ENCODE assay signal across 13 cellular contexts in genomic region chr7:102860351-102860811, GRCh38.
DNase-seq lines count a peak whose midpoint lies in the region; ATAC-seq and TF ChIP-seq lines count a peak whose summit lies in the region.
"Had no signal": no experiment of that assay in that cellular context is flagged by ENCODE, and none has a peak within 500 bp of the region (broad histone marks: within the 10 kb centered on the region; RNA-seq: fewer than 3 reads in every experiment).

No MANE protein-coding gene starts in this region.

- no peak overlapping the region for H3K9ac ChIP-seq in SK-N-MC (ENCODE audit: insufficient read length)

- TF ChIP-seq CTCF in retinal pigment epithelial cell (conservative IDR thresholded peaks at IDR 0.05; ENCODE audit: low read depth, low read length), result no peak

- peak overlapping the region; percentile 90 for H3K27ac ChIP-seq in SK-N-MC
- H3K27ac ChIP-seq: PC-9 had no signal

- DNase-seq in GM04504 (ENCODE audit: low read depth), result peak; percentile 65
- no peak for DNase-seq in SK-N-MC (ENCODE audit: low read depth, low spot score)
- peak; percentile 99 for DNase-seq in fibroblast of gingiva (ENCODE audit: low read depth)
- DNase-seq in retinal pigment epithelial cell (ENCODE audit: low read depth), result peak; percentile 71
- DNase-seq in stimulated activated CD4-positive, alpha-beta T cell treated with anti-CD3 and anti-CD28 coated beads, Interleukin-2, amount 100 ng/mL, for 48 hours, result no peak
- DNase-seq in cerebellar nuclear complex (lab: John Stamatoyannopoulos, UW), result no peak
- no peak for DNase-seq in GDM1 (lab: John Stamatoyannopoulos, UW)
- DNase-seq: activated naive CD8-positive, alpha-beta T cell treated with anti-CD3 and anti-CD28 coated beads, Interleukin-2, amount 10 ng/mL, durations not matched to agents 7 days and 5 days; KG1; NCI-H2081 treated with DMSO at 0.1 percent for 48 hours; PC-9 had no signal

- no peaks in the 10 kb centered on the region for H3K36me3 ChIP-seq in SK-N-MC (ENCODE audit: insufficient read depth, low read length)
- H3K36me3 ChIP-seq: thoracic aorta had no signal

- no peak for ATAC-seq in GM19328 (IDR thresholded peaks at IDR 0.05; ENCODE audit: unreplicated experiment)

- H3K4me3 ChIP-seq in SK-N-MC (peak overlapping the region; percentile 35; the same call in 1 of the 2 replicates), retinal pigment epithelial cell (ENCODE audit: low read length) (no peak overlapping the region)
- H3K4me3 ChIP-seq: PC-9, thoracic aorta had no signal

- no peaks in the 10 kb centered on the region for H3K9me3 ChIP-seq in SK-N-MC (ENCODE audit: low read depth, low read length)
- H3K9me3 ChIP-seq: thoracic aorta had no signal

Comparison
In these comparisons a context has a peak if more than half of its experiments do, and no peak if none do; other contexts are left out.
1. DNase-seq: peak in GM04504 (single experiment), fibroblast of gingiva (single experiment) and retinal pigment epithelial cell (single experiment); none in SK-N-MC (single experiment), stimulated activated CD4-positive, alpha-beta T cell treated with anti-CD3 and anti-CD28 coated beads, Interleukin-2, amount 100 ng/mL, for 48 hours (0 of 2), cerebellar nuclear complex (0 of 2) and GDM1 (single experiment).